ENCODE assay signal across 1 cellular context in genomic region chr9:37027582-37028424, GRCh38.
A peak's percentile ranks its signal among the peaks of the same experiment; 100 is the strongest.
TF ChIP-seq lines count a peak whose summit lies in the region.

No MANE protein-coding gene starts in this region.

TF ChIP-seq in HepG2, 621 proteins besides CTCF, POLR2A, EP300 and RAD21 (continued from another document and continues in another):
- TF ChIP-seq, protein P1, sequence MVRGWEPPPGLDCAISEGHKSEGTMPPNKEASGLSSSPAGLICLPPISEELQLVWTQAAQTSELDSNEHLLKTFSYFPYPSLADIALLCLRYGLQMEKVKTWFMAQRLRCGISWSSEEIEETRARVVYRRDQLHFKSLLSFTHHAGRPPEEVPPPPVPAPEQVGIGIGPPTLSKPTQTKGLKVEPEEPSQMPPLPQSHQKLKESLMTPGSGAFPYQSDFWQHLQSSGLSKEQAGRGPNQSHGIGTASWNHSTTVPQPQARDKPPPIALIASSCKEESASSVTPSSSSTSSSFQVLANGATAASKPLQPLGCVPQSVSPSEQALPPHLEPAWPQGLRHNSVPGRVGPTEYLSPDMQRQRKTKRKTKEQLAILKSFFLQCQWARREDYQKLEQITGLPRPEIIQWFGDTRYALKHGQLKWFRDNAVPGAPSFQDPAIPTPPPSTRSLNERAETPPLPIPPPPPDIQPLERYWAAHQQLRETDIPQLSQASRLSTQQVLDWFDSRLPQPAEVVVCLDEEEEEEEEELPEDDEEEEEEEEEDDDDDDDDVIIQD (CRISPR knock-in tag; IDR thresholded peaks at IDR 0.05; ENCODE audit: low read depth): peak; percentile 37; the same call in 1 of the 2 replicates
- TF ChIP-seq ZNF550 (CRISPR knock-in tag; IDR thresholded peaks at IDR 0.05; ENCODE audit: borderline replicate concordance): no peak
- TF ChIP-seq, protein P2, sequence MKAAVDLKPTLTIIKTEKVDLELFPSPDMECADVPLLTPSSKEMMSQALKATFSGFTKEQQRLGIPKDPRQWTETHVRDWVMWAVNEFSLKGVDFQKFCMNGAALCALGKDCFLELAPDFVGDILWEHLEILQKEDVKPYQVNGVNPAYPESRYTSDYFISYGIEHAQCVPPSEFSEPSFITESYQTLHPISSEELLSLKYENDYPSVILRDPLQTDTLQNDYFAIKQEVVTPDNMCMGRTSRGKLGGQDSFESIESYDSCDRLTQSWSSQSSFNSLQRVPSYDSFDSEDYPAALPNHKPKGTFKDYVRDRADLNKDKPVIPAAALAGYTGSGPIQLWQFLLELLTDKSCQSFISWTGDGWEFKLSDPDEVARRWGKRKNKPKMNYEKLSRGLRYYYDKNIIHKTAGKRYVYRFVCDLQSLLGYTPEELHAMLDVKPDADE (CRISPR knock-in tag; IDR thresholded peaks at IDR 0.05): peak; percentile 99
- TF ChIP-seq SMAD3 (CRISPR knock-in tag; IDR thresholded peaks at IDR 0.05): peak; percentile 90
- peak; percentile 84 for TF ChIP-seq FOXO1 (CRISPR knock-in tag; IDR thresholded peaks at IDR 0.05)
- TF ChIP-seq FOXP4 (CRISPR knock-in tag; IDR thresholded peaks at IDR 0.05): 0 out of 2 replicates have a peak, but pooled peaks have one; percentile 52
- TF ChIP-seq ZBTB38 (CRISPR knock-in tag; IDR thresholded peaks at IDR 0.05): peak; percentile 92
- no peak for TF ChIP-seq HNF1A (IDR thresholded peaks at IDR 0.05; ENCODE audit: low read depth)
- TF ChIP-seq HNF1A (CRISPR knock-in tag; IDR thresholded peaks at IDR 0.05; ENCODE audit: borderline replicate concordance): 0 out of 2 replicates have a peak, but pooled peaks have one; percentile 57
- TF ChIP-seq, protein P3, sequence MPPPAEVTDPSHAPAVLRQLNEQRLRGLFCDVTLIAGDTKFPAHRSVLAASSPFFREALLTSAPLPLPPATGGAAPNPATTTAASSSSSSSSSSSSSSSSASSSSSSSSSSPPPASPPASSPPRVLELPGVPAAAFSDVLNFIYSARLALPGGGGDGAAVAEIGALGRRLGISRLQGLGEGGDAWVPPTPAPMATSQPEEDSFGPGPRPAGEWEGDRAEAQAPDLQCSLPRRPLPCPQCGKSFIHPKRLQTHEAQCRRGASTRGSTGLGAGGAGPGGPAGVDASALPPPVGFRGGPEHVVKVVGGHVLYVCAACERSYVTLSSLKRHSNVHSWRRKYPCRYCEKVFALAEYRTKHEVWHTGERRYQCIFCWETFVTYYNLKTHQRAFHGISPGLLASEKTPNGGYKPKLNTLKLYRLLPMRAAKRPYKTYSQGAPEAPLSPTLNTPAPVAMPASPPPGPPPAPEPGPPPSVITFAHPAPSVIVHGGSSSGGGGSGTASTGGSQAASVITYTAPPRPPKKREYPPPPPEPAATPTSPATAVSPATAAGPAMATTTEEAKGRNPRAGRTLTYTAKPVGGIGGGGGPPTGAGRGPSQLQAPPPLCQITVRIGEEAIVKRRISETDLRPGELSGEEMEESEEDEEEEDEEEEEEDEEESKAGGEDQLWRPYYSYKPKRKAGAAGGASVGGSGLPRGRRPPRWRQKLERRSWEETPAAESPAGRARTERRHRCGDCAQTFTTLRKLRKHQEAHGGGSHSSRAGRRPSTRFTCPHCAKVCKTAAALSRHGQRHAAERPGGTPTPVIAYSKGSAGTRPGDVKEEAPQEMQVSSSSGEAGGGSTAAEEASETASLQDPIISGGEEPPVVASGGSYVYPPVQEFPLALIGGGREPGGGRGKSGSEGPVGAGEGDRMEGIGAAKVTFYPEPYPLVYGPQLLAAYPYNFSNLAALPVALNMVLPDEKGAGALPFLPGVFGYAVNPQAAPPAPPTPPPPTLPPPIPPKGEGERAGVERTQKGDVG (CRISPR knock-in tag; IDR thresholded peaks at IDR 0.05; ENCODE audit: borderline replicate concordance): 0 out of 2 replicates have a peak, but pooled peaks have one; percentile 63
- TF ChIP-seq NR2F2 (IDR thresholded peaks at IDR 0.05; ENCODE audit: borderline replicate concordance, low read depth): no peak
- TF ChIP-seq SP140L (CRISPR knock-in tag; IDR thresholded peaks at IDR 0.05; ENCODE audit: borderline replicate concordance): peak; percentile 86; the same call in 1 of the 2 replicates
- TF ChIP-seq ZMAT5 (CRISPR knock-in tag; IDR thresholded peaks at IDR 0.05; ENCODE audit: borderline replicate concordance, low read depth): 0 out of 2 replicates have a peak, but pooled peaks have one; percentile 75
- no peak for TF ChIP-seq ZNF646 (CRISPR knock-in tag; IDR thresholded peaks at IDR 0.05)
- TF ChIP-seq, protein P4, sequence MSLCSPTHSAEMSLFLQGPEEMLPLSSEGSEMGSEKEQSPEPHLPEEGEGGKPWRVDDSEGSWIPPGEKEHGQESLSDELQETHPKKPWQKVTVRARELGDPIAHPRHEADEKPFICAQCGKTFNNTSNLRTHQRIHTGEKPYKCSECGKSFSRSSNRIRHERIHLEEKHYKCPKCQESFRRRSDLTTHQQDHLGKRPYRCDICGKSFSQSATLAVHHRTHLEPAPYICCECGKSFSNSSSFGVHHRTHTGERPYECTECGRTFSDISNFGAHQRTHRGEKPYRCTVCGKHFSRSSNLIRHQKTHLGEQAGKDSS (CRISPR knock-in tag; IDR thresholded peaks at IDR 0.05; ENCODE audit: borderline replicate concordance, low read depth): peak; percentile 80; the same call in 1 of the 2 replicates
- TF ChIP-seq, protein P5, sequence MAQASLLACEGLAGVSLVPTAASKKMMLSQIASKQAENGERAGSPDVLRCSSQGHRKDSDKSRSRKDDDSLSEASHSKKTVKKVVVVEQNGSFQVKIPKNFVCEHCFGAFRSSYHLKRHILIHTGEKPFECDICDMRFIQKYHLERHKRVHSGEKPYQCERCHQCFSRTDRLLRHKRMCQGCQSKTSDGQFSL (CRISPR knock-in tag; IDR thresholded peaks at IDR 0.05): 0 out of 2 replicates have a peak, but pooled peaks have one; percentile 25
- TF ChIP-seq NFKBIZ (CRISPR knock-in tag; IDR thresholded peaks at IDR 0.05): peak; percentile 96
- TF ChIP-seq SIN3A (IDR thresholded peaks at IDR 0.05; ENCODE audit: borderline replicate concordance, low read depth, low read length): peak; percentile 81; the same call in 1 of the 2 replicates
- no peak for TF ChIP-seq CBX2 (IDR thresholded peaks at IDR 0.05; ENCODE audit: low read depth, low read length)
- TF ChIP-seq CBX2 (CRISPR knock-in tag; IDR thresholded peaks at IDR 0.05; ENCODE audit: low read depth): peak; percentile 76; the same call in 1 of the 2 replicates
- TF ChIP-seq ZNF281 (CRISPR knock-in tag; IDR thresholded peaks at IDR 0.05; ENCODE audit: borderline replicate concordance): peak; percentile 84
- TF ChIP-seq HCFC1 (IDR thresholded peaks at IDR 0.05; ENCODE audit: low read depth, low read length): no peak
- no peak for TF ChIP-seq SOX6 (IDR thresholded peaks at IDR 0.05)
- TF ChIP-seq SOX6 (CRISPR knock-in tag; IDR thresholded peaks at IDR 0.05): peak; percentile 45; the same call in 1 of the 2 replicates
